ENCODE assay signal across 1 cellular context in the genomic region with DNA sequence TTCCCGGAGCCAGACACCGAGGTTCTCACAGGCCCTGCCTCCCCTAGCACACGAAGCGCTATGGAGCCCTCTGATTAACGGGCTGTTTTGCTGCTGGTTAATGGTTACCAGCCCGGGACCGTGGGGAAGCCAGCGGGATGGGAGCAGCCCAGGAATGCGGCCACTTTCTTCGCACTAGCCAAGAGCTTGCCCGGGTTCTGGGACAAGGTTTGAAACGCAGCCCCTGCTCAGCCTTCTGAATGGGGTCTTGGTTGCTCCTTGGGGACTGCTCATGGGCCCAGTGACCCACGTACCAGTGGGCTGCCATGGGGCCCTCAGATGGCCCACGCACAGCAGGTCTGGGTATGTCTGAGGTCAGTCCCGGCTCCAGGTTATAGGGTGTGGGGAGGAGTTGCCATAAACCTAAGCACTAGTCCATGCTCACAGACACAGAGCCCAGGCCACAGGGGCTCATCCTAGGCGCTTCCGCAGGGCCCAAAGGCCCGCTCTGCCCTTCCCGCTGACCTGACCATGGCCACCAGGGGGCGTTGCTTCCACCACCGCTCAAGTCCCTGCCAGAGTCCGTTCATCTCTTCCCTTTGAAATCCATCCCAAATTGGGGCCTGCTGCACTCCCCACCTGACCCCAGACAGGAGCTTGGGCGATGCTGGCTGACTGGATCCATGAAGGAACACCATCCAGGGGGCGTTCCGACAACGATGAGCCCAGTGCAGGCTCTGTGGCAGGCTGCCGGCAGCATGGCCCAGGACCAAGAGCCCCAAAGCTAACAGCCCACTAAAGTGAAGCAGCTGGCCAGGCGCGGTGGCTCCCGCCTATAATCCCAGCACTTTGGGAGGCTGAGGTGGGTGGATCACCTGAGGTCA.
A peak's percentile ranks its signal among the peaks of the same experiment; 100 is the strongest.
TF ChIP-seq lines count a peak whose summit lies in the region.

No MANE protein-coding gene starts in this region.

TF ChIP-seq in HepG2, 621 proteins besides CTCF, POLR2A, EP300 and RAD21 (continued from another document):
- TF ChIP-seq, protein P1, sequence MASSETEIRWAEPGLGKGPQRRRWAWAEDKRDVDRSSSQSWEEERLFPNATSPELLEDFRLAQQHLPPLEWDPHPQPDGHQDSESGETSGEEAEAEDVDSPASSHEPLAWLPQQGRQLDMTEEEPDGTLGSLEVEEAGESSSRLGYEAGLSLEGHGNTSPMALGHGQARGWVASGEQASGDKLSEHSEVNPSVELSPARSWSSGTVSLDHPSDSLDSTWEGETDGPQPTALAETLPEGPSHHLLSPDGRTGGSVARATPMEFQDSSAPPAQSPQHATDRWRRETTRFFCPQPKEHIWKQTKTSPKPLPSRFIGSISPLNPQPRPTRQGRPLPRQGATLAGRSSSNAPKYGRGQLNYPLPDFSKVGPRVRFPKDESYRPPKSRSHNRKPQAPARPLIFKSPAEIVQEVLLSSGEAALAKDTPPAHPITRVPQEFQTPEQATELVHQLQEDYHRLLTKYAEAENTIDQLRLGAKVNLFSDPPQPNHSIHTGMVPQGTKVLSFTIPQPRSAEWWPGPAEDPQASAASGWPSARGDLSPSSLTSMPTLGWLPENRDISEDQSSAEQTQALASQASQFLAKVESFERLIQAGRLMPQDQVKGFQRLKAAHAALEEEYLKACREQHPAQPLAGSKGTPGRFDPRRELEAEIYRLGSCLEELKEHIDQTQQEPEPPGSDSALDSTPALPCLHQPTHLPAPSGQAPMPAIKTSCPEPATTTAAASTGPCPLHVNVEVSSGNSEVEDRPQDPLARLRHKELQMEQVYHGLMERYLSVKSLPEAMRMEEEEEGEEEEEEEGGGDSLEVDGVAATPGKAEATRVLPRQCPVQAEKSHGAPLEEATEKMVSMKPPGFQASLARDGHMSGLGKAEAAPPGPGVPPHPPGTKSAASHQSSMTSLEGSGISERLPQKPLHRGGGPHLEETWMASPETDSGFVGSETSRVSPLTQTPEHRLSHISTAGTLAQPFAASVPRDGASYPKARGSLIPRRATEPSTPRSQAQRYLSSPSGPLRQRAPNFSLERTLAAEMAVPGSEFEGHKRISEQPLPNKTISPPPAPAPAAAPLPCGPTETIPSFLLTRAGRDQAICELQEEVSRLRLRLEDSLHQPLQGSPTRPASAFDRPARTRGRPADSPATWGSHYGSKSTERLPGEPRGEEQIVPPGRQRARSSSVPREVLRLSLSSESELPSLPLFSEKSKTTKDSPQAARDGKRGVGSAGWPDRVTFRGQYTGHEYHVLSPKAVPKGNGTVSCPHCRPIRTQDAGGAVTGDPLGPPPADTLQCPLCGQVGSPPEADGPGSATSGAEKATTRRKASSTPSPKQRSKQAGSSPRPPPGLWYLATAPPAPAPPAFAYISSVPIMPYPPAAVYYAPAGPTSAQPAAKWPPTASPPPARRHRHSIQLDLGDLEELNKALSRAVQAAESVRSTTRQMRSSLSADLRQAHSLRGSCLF (CRISPR knock-in tag; IDR thresholded peaks at IDR 0.05; ENCODE audit: borderline replicate concordance): no peak
- peak; percentile 38; the same call in 1 of the 2 replicates for TF ChIP-seq ZMYM4 (CRISPR knock-in tag; IDR thresholded peaks at IDR 0.05)
- 0 out of 2 replicates have a peak, but pooled peaks have one; percentile 38 for TF ChIP-seq ZNF343 (CRISPR knock-in tag; IDR thresholded peaks at IDR 0.05)
- TF ChIP-seq ZNF431 (CRISPR knock-in tag; IDR thresholded peaks at IDR 0.05; ENCODE audit: borderline replicate concordance, low read depth): no peak
- TF ChIP-seq CBX2 (IDR thresholded peaks at IDR 0.05; ENCODE audit: low read depth, low read length): no peak
- TF ChIP-seq CBX2 (CRISPR knock-in tag; IDR thresholded peaks at IDR 0.05; ENCODE audit: low read depth): no peak
- no peak for TF ChIP-seq ZNF678 (CRISPR knock-in tag; IDR thresholded peaks at IDR 0.05)
- TF ChIP-seq MXD1 (CRISPR knock-in tag; IDR thresholded peaks at IDR 0.05): no peak; the same call in 1 of the 2 replicates
- TF ChIP-seq, protein P2, sequence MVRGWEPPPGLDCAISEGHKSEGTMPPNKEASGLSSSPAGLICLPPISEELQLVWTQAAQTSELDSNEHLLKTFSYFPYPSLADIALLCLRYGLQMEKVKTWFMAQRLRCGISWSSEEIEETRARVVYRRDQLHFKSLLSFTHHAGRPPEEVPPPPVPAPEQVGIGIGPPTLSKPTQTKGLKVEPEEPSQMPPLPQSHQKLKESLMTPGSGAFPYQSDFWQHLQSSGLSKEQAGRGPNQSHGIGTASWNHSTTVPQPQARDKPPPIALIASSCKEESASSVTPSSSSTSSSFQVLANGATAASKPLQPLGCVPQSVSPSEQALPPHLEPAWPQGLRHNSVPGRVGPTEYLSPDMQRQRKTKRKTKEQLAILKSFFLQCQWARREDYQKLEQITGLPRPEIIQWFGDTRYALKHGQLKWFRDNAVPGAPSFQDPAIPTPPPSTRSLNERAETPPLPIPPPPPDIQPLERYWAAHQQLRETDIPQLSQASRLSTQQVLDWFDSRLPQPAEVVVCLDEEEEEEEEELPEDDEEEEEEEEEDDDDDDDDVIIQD (CRISPR knock-in tag; IDR thresholded peaks at IDR 0.05; ENCODE audit: low read depth): 0 out of 2 replicates have a peak, but pooled peaks have one; percentile 1
- TF ChIP-seq, protein P3, sequence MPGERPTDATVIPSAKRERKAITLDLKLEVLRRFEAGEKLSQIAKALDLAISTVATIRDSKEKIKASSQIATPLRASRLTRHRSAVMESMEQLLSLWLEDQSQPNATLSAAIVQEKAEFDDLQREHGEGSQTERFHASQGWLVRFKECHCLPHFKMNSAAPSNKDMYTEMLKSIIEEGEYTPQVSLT (CRISPR knock-in tag; IDR thresholded peaks at IDR 0.05; ENCODE audit: borderline replicate concordance, low read depth): no peak
- no peak for TF ChIP-seq KMT2B (CRISPR knock-in tag; IDR thresholded peaks at IDR 0.05)
- no peak for TF ChIP-seq RBFOX2 (IDR thresholded peaks at IDR 0.05; ENCODE audit: low read depth, low read length)
- peak; percentile 67; the same call in 1 of the 2 replicates for TF ChIP-seq HINFP (CRISPR knock-in tag; IDR thresholded peaks at IDR 0.05; ENCODE audit: low read depth)
- TF ChIP-seq ZNF562 (CRISPR knock-in tag; IDR thresholded peaks at IDR 0.05; ENCODE audit: borderline replicate concordance): no peak
- TF ChIP-seq ZFP36L1 (CRISPR knock-in tag; IDR thresholded peaks at IDR 0.05): no peak
- no peak for TF ChIP-seq ZNF33A (CRISPR knock-in tag; IDR thresholded peaks at IDR 0.05; ENCODE audit: borderline replicate concordance)
- TF ChIP-seq, protein P4, sequence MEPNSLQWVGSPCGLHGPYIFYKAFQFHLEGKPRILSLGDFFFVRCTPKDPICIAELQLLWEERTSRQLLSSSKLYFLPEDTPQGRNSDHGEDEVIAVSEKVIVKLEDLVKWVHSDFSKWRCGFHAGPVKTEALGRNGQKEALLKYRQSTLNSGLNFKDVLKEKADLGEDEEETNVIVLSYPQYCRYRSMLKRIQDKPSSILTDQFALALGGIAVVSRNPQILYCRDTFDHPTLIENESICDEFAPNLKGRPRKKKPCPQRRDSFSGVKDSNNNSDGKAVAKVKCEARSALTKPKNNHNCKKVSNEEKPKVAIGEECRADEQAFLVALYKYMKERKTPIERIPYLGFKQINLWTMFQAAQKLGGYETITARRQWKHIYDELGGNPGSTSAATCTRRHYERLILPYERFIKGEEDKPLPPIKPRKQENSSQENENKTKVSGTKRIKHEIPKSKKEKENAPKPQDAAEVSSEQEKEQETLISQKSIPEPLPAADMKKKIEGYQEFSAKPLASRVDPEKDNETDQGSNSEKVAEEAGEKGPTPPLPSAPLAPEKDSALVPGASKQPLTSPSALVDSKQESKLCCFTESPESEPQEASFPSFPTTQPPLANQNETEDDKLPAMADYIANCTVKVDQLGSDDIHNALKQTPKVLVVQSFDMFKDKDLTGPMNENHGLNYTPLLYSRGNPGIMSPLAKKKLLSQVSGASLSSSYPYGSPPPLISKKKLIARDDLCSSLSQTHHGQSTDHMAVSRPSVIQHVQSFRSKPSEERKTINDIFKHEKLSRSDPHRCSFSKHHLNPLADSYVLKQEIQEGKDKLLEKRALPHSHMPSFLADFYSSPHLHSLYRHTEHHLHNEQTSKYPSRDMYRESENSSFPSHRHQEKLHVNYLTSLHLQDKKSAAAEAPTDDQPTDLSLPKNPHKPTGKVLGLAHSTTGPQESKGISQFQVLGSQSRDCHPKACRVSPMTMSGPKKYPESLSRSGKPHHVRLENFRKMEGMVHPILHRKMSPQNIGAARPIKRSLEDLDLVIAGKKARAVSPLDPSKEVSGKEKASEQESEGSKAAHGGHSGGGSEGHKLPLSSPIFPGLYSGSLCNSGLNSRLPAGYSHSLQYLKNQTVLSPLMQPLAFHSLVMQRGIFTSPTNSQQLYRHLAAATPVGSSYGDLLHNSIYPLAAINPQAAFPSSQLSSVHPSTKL (CRISPR knock-in tag; IDR thresholded peaks at IDR 0.05): 0 out of 2 replicates have a peak, but pooled peaks have one; percentile 7
